Comparison of ENCODE assay signal across 2 cellular contexts in the genomic region with DNA sequence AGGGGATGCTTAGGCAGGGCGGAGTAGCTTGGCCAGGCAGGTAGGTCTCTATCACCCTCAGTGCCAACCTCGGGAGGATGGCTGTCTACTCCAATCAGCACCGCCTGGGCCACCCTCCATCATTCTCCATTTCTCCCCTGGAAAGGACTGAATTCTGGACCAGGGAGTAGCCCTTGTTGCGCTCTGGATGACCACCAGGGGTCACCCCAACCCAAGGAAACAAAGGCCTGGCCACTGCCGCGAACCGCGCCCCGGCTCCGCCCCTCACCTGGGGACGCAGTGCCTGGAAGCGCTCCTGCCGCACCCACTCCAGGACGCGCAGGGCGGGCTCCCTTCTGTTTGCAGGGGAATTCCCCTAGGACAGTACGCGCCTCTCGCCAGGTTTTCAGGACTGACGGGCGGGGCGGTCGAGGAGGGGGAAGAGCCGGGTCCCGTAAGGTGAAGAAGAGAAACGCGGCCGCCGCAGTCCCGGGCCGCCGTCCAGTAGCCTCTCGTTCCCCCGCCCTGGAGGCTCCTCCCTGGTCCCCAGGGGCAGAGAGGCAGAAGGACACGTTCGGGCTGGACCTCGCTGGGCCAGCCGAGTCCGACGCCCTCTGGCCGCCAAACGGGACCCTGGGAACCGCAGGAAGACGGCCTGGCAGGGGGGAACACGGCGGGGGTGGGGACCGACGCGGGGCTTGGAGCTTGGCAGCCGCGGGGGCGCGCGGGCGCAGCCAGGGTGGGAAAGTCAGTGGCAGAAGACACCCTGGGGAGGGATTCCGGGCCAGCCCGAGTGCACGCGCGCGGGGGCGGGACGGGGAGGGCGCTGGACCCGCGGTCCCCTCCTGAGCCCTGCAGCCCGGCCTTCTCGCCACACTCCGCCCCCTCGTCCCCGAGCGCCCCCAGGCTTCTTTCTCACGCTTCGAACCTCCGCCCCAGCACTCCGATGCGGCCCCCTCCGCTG.
A peak's percentile ranks its signal among the peaks of the same experiment; 100 is the strongest.
TF ChIP-seq lines count a peak whose summit lies in the region.

No MANE protein-coding gene starts in this region.

TF ChIP-seq in IMR-90, 13 proteins besides CTCF, POLR2A, EP300 and RAD21:
- TF ChIP-seq MAZ (IDR thresholded peaks at IDR 0.05; ENCODE audit: borderline replicate concordance, low read depth, low read length), result no peak
- TF ChIP-seq RCOR1 (IDR thresholded peaks at IDR 0.05; ENCODE audit: insufficient replicate concordance, low read length), result no peak
- peak; percentile 69 for TF ChIP-seq SMC3 (IDR thresholded peaks at IDR 0.05; ENCODE audit: low read depth, low read length)

TF ChIP-seq in PFSK-1, 5 proteins besides CTCF, POLR2A, EP300 and RAD21:
- TF ChIP-seq FOXP2 (optimal IDR thresholded peaks at IDR 0.05; ENCODE audit: borderline replicate concordance, extremely low read depth, extremely low read length, insufficient read depth) (peak; percentile 71), SIN3A (IDR thresholded peaks at IDR 0.05; ENCODE audit: borderline replicate concordance, insufficient read depth, low read length) (peak; percentile 36; the same call in 1 of the 2 replicates), TAF1 (IDR thresholded peaks at IDR 0.05; ENCODE audit: borderline replicate concordance, insufficient read depth, low read length) (no peak)
